ENCODE assay signal across 1 cellular context in genomic region chr12:124829008-124829707, GRCh38.
A peak's percentile ranks its signal among the peaks of the same experiment; 100 is the strongest.
TF ChIP-seq lines count a peak whose summit lies in the region.

No MANE protein-coding gene starts in this region.

TF ChIP-seq in HepG2, 621 proteins besides CTCF, POLR2A, EP300 and RAD21 (continued from another document and continues in another):
- peak; percentile 74; the same call in 1 of the 2 replicates for TF ChIP-seq ATF2 (CRISPR knock-in tag; IDR thresholded peaks at IDR 0.05)
- no peak for TF ChIP-seq POLR2G (IDR thresholded peaks at IDR 0.05; ENCODE audit: low read depth, low read length)
- peak; percentile 56; the same call in 1 of the 2 replicates for TF ChIP-seq PBX2 (CRISPR knock-in tag; IDR thresholded peaks at IDR 0.05)
- TF ChIP-seq TERF1 (CRISPR knock-in tag; IDR thresholded peaks at IDR 0.05): no peak
- peak; percentile 26; the same call in 1 of the 2 replicates for TF ChIP-seq KDM6A (CRISPR knock-in tag; IDR thresholded peaks at IDR 0.05; ENCODE audit: low read depth)
- TF ChIP-seq MYC (CRISPR knock-in tag; IDR thresholded peaks at IDR 0.05; ENCODE audit: borderline replicate concordance): peak; percentile 51; the same call in 1 of the 2 replicates
- TF ChIP-seq NCOA2 (CRISPR knock-in tag; IDR thresholded peaks at IDR 0.05): peak; percentile 70
- TF ChIP-seq ZFX (CRISPR knock-in tag; IDR thresholded peaks at IDR 0.05; ENCODE audit: low read depth): no peak
- TF ChIP-seq DZIP1 (CRISPR knock-in tag; IDR thresholded peaks at IDR 0.05): no peak
- TF ChIP-seq ATF1 (CRISPR knock-in tag; IDR thresholded peaks at IDR 0.05): 0 out of 2 replicates have a peak, but pooled peaks have one; percentile 15
- TF ChIP-seq ZNF674 (CRISPR knock-in tag; IDR thresholded peaks at IDR 0.05; ENCODE audit: low read depth): no peak
- TF ChIP-seq MED13 (CRISPR knock-in tag; IDR thresholded peaks at IDR 0.05): no peak
- no peak for TF ChIP-seq TCF7 (IDR thresholded peaks at IDR 0.05; ENCODE audit: low read depth)
- peak; percentile 86 for TF ChIP-seq ZNF768 (CRISPR knock-in tag; IDR thresholded peaks at IDR 0.05)
- TF ChIP-seq NR2F2 (IDR thresholded peaks at IDR 0.05; ENCODE audit: borderline replicate concordance, low read depth): peak; percentile 73; the same call in 1 of the 2 replicates
- TF ChIP-seq ZMYM2 (CRISPR knock-in tag; IDR thresholded peaks at IDR 0.05): peak; percentile 99
- TF ChIP-seq RBAK (CRISPR knock-in tag; IDR thresholded peaks at IDR 0.05): 0 out of 2 replicates have a peak, but pooled peaks have one; percentile 24
- TF ChIP-seq ERF (CRISPR knock-in tag; IDR thresholded peaks at IDR 0.05): peak; percentile 37; the same call in 1 of the 2 replicates
- 0 out of 2 replicates have a peak, but pooled peaks have one; percentile 99 for TF ChIP-seq CHD4 (IDR thresholded peaks at IDR 0.05; ENCODE audit: borderline replicate concordance, low read length)
- no peak for TF ChIP-seq HIVEP1 (CRISPR knock-in tag; IDR thresholded peaks at IDR 0.05)
- TF ChIP-seq HOXD1 (CRISPR knock-in tag; IDR thresholded peaks at IDR 0.05): peak; percentile 99
- TF ChIP-seq CBX1 (IDR thresholded peaks at IDR 0.05; ENCODE audit: low read depth): peak; percentile 81
- peak; percentile 32; the same call in 1 of the 2 replicates for TF ChIP-seq ZBTB25 (CRISPR knock-in tag; IDR thresholded peaks at IDR 0.05)
- 0 out of 2 replicates have a peak, but pooled peaks have one; percentile 56 for TF ChIP-seq PAX8 (CRISPR knock-in tag; IDR thresholded peaks at IDR 0.05; ENCODE audit: borderline replicate concordance)
- no peak for TF ChIP-seq ZBTB26 (CRISPR knock-in tag; IDR thresholded peaks at IDR 0.05; ENCODE audit: borderline replicate concordance)
- peak; percentile 78; the same call in 1 of the 2 replicates for TF ChIP-seq ZNF567 (CRISPR knock-in tag; IDR thresholded peaks at IDR 0.05; ENCODE audit: borderline replicate concordance)
- TF ChIP-seq ZNF7 (CRISPR knock-in tag; IDR thresholded peaks at IDR 0.05): peak; percentile 35; the same call in 1 of the 2 replicates
- TF ChIP-seq ZBTB14 (CRISPR knock-in tag; IDR thresholded peaks at IDR 0.05): no peak
- TF ChIP-seq NFE2L2 (IDR thresholded peaks at IDR 0.05; ENCODE audit: low read length): no peak
- TF ChIP-seq NFATC3 (CRISPR knock-in tag; IDR thresholded peaks at IDR 0.05): no peak
- peak; percentile 50 for TF ChIP-seq HNF1A (IDR thresholded peaks at IDR 0.05; ENCODE audit: low read depth)
- peak; percentile 51; the same call in 1 of the 2 replicates for TF ChIP-seq HNF1A (CRISPR knock-in tag; IDR thresholded peaks at IDR 0.05; ENCODE audit: borderline replicate concordance)
- TF ChIP-seq TARDBP (CRISPR knock-in tag; IDR thresholded peaks at IDR 0.05): peak; percentile 65; the same call in 1 of the 2 replicates
- TF ChIP-seq ZFP1 (CRISPR knock-in tag; IDR thresholded peaks at IDR 0.05): peak; percentile 57; the same call in 1 of the 2 replicates
- TF ChIP-seq PAXIP1 (CRISPR knock-in tag; conservative IDR thresholded peaks at IDR 0.05): peak; percentile 72
- 0 out of 2 replicates have a peak, but pooled peaks have one; percentile 38 for TF ChIP-seq KDM5B (CRISPR knock-in tag; IDR thresholded peaks at IDR 0.05; ENCODE audit: borderline replicate concordance)
- 0 out of 2 replicates have a peak, but pooled peaks have one; percentile 48 for TF ChIP-seq ZNF574 (CRISPR knock-in tag; IDR thresholded peaks at IDR 0.05)
- peak; percentile 99 for TF ChIP-seq HOXA5 (CRISPR knock-in tag; IDR thresholded peaks at IDR 0.05)
